Comparison of ENCODE assay signal across 1 cellular context in genomic region chrX:101407748-101408529, GRCh38.
TF ChIP-seq lines count a peak whose summit lies in the region.

TSS of gene GLA (minus strand) at chrX:101407925. CDS start at chrX:101407903, 22 bp downstream.
TSS of gene HNRNPH2 (plus strand) at chrX:101408222. CDS start at chrX:101411989, 3,767 bp downstream.

TF ChIP-seq in H1, 55 proteins besides CTCF, POLR2A, EP300 and RAD21 (continued from another document):
- TF ChIP-seq RFX5 (IDR thresholded peaks at IDR 0.05; ENCODE audit: borderline replicate concordance, low read depth, low read length) (peak; percentile 69; the same call in 1 of the 2 replicates), SRF (IDR thresholded peaks at IDR 0.05; ENCODE audit: low read depth, low read length) (no peak), NRF1 (IDR thresholded peaks at IDR 0.05; ENCODE audit: low read depth, low read length) (no peak), ASH2L (IDR thresholded peaks at IDR 0.05; ENCODE audit: low read length) (peak; percentile 52), CHD2 (IDR thresholded peaks at IDR 0.05; ENCODE audit: low read length) (0 out of 2 replicates have a peak, but pooled peaks have one; percentile 41), HDAC2 (IDR thresholded peaks at IDR 0.05; ENCODE audit: borderline replicate concordance in 1 of 2, low read depth in 2 of 2, low read length in 2 of 2) (no peak), ATF2 (IDR thresholded peaks at IDR 0.05; ENCODE audit: low read length) (peak; percentile 63; the same call in 1 of the 2 replicates), EGR1 (IDR thresholded peaks at IDR 0.05; ENCODE audit: borderline replicate concordance, low read depth, low read length) (no peak), E2F6 (IDR thresholded peaks at IDR 0.05) (0 out of 2 replicates have a peak, but pooled peaks have one; percentile 7), POLR2AphosphoS5 (IDR thresholded peaks at IDR 0.05; ENCODE audit: low read depth, low read length) (peak; percentile 81), YY1 (IDR thresholded peaks at IDR 0.05; ENCODE audit: low read depth, low read length) (0 out of 2 replicates have a peak, but pooled peaks have one; percentile 46), SP1 (IDR thresholded peaks at IDR 0.05; ENCODE audit: low read depth, low read length) (peak; percentile 89), ATF3 (IDR thresholded peaks at IDR 0.05; ENCODE audit: insufficient read depth, low read depth, low read length) (peak; percentile 96), MAX (IDR thresholded peaks at IDR 0.05) (no peak), NANOG (IDR thresholded peaks at IDR 0.05; ENCODE audit: insufficient read depth, low read depth, low read length, poor library complexity, severe bottlenecking) (no peak), TAF7 (optimal IDR thresholded peaks at IDR 0.05; ENCODE audit: borderline replicate concordance, low read depth, low read length) (peak; percentile 33), CHD1 (IDR thresholded peaks at IDR 0.05; ENCODE audit: low read depth, low read length) (no peak)
TF ChIP-seq in H1: peak in this region for 18.
